In genomic region chr15:52787549-52788098, GRCh38 we compare ENCODE assay signal across 14 cellular contexts. TPM values are rescaled to one million over a fixed set of nuclear protein-coding genes. Genes with fewer than 3 reads are reported as not detected.
DNase-seq lines count a peak whose midpoint lies in the region; ATAC-seq and TF ChIP-seq lines count a peak whose summit lies in the region.
"Had no signal": no experiment of that assay in that cellular context is flagged by ENCODE, and none has a peak within 500 bp of the region (broad histone marks: within the 10 kb centered on the region; RNA-seq: fewer than 3 reads in every experiment).

No MANE protein-coding gene starts in this region.

- peak overlapping the region; percentile 47 for H3K4me2 ChIP-seq in mesenchymal stem cell (ENCODE audit: low read length, poor library complexity, severe bottlenecking)
- no peak overlapping the region for H3K4me2 ChIP-seq in PC-9

- H3K4me3 ChIP-seq in body of pancreas: peak overlapping the region; percentile 57 to 92
- H3K4me3 ChIP-seq in mesenchymal stem cell (ENCODE audit: insufficient read depth in 1 of 2, low read depth in 1 of 2, low read length in 2 of 2): no peak overlapping the region
- H3K4me3 ChIP-seq in PC-9: no peak overlapping the region
- H3K4me3 ChIP-seq: adrenal gland, skin epidermis, stomach had no signal

- no peak overlapping the region for H2AFZ ChIP-seq in mesenchymal stem cell (ENCODE audit: low read depth, low read length)
- H2AFZ ChIP-seq in PC-9: no peak overlapping the region

- H4K8ac ChIP-seq in mesenchymal stem cell (ENCODE audit: low read length): no peak overlapping the region

- H3K36me3 ChIP-seq in body of pancreas (replicated peaks in 1 of 2; ENCODE audit: insufficient read depth in 1 of 2, low read depth in 2 of 2) (no peaks in the 10 kb centered on the region), mesenchymal stem cell (ENCODE audit: control insufficient read depth in 1 of 2, insufficient read depth in 2 of 2, low read depth in 1 of 2, low read length in 2 of 2) (no peaks in the 10 kb centered on the region), PC-9 (ENCODE audit: low read depth) (no peaks in the 10 kb centered on the region)
- H3K36me3 ChIP-seq: adrenal gland, stomach had no signal

- H3K27ac ChIP-seq in body of pancreas: peak overlapping the region; percentile 86 to 96 (median 92)
- no peak overlapping the region for H3K27ac ChIP-seq in mesenchymal stem cell (ENCODE audit: low read length, poor library complexity, severe bottlenecking)
- no peak overlapping the region for H3K27ac ChIP-seq in PC-9
- H3K27ac ChIP-seq: adrenal gland, skin epidermis, stomach had no signal

- intact Hi-C loops in body of pancreas (cut with DNase I): no loop called here
- intact Hi-C loops in PC-9 (cut with micrococcal nuclease; ENCODE audit: unreplicated experiment): no loop called here

- no peaks in the 10 kb centered on the region for H3K27me3 ChIP-seq in body of pancreas
- H3K27me3 ChIP-seq in mesenchymal stem cell (ENCODE audit: control insufficient read depth in 1 of 2, insufficient read depth in 1 of 2, low read length in 2 of 2): peaks cover 72 to 94% of the 10 kb centered on the region in 2 experiments
- peaks cover 4% of the 10 kb centered on the region; the same call in 1 of the 2 replicates for H3K27me3 ChIP-seq in PC-9 (ENCODE audit: insufficient read depth, low read depth)

- POLR2A ChIA-PET in PC-9 (lab: Charles Lee; ENCODE audit: unreplicated experiment): no interaction called here

- no peak overlapping the region for H3K9ac ChIP-seq in mesenchymal stem cell (ENCODE audit: low read length)

- H3K14ac ChIP-seq in mesenchymal stem cell (ENCODE audit: low read length in 2 of 2): no peak overlapping the region

- H3K9me3 ChIP-seq in body of pancreas (no peaks in the 10 kb centered on the region), mesenchymal stem cell (ENCODE audit: control insufficient read depth, low read length) (no peaks in the 10 kb centered on the region), PC-9 (ENCODE audit: insufficient read depth, low read depth) (no peaks in the 10 kb centered on the region)
- H3K9me3 ChIP-seq: adrenal gland had no signal

- H4K20me1 ChIP-seq in PC-9 (ENCODE audit: insufficient read depth): no peaks in the 10 kb centered on the region

- no peaks in the 10 kb centered on the region for H3F3A ChIP-seq in PC-9 (ENCODE audit: insufficient read depth, low read depth)

- peak; percentile 6 for DNase-seq in stimulated activated CD4-positive, alpha-beta T cell treated with anti-CD3 and anti-CD28 coated beads, Interleukin-15, amount 100 ng/mL, for 24 hours
- no peak for DNase-seq in stimulated activated CD4-positive, alpha-beta T cell treated with anti-CD3 and anti-CD28 coated beads, Interleukin-1b, Interleukin-23, amount 100 ng/mL, for 48 hours
- peak in 1 of 4 donors; percentile 40 for DNase-seq in body of pancreas
- DNase-seq in mesenchymal stem cell: no peak
- no peak for DNase-seq in NCI-H1417 (lab: John Stamatoyannopoulos, UW)
- DNase-seq in PC-9: no peak
- DNase-seq in cerebellar cortex (ENCODE audit: low spot score): no peak
- DNase-seq: adrenal gland, GOT3, NCI-H1092, NCI-H2227 treated with DMSO at 0.1 percent for 48 hours, stomach had no signal

- no peak for TF ChIP-seq POLR2A in body of pancreas (IDR thresholded peaks at IDR 0.05)

- no peaks in the 10 kb centered on the region for H3K79me2 ChIP-seq in PC-9 (ENCODE audit: low read depth)

- no peaks in the 10 kb centered on the region for H3K9me2 ChIP-seq in PC-9 (ENCODE audit: insufficient read depth)

- no TSS peak for BruUV-seq in PC-9 (replicated peaks; lab: Mats Ljungman, UMichigan)

- CTCF ChIA-PET in PC-9 (lab: Charles Lee): no interaction called here

- H2BK12ac ChIP-seq in mesenchymal stem cell (ENCODE audit: low read length in 2 of 2): no peak overlapping the region

- no peak overlapping the region for H2BK5ac ChIP-seq in mesenchymal stem cell (ENCODE audit: low read depth, low read length, poor library complexity, severe bottlenecking)

- H2AK5ac ChIP-seq in mesenchymal stem cell (ENCODE audit: low read length, severe bottlenecking): no peak overlapping the region

- no peak overlapping the region for H3K4ac ChIP-seq in mesenchymal stem cell (ENCODE audit: low read depth in 1 of 2, low read length in 2 of 2)

- no peak overlapping the region for H2BK120ac ChIP-seq in mesenchymal stem cell (ENCODE audit: low read depth, low read length)

- H3K4me1 ChIP-seq in body of pancreas: peaks cover 37% of the 10 kb centered on the region
- peaks cover 72% of the 10 kb centered on the region for H3K4me1 ChIP-seq in mesenchymal stem cell (ENCODE audit: control insufficient read depth, insufficient read depth, low read depth, low read length)
- H3K4me1 ChIP-seq in PC-9 (replicated peaks; ENCODE audit: insufficient read depth): no peaks in the 10 kb centered on the region

- no peak overlapping the region for H3K18ac ChIP-seq in mesenchymal stem cell (ENCODE audit: low read depth in 1 of 2, low read length in 2 of 2)

- ATAC-seq in body of pancreas (no peak), HG02981 (IDR thresholded peaks at IDR 0.05; ENCODE audit: unreplicated experiment) (no peak)

- no peak overlapping the region for H4K91ac ChIP-seq in mesenchymal stem cell (ENCODE audit: low read length)

- no peak overlapping the region for H2BK15ac ChIP-seq in mesenchymal stem cell (ENCODE audit: low read depth, poor library complexity, severe bottlenecking)

- 0 to 1% methylated on average over 13 to 27 of the region's 27 CpGs for WGBS in body of pancreas, 2 donors
- 2% methylated on average over 24 of the region's 27 CpGs for WGBS in mesenchymal stem cell

- no peak overlapping the region for H3K23ac ChIP-seq in mesenchymal stem cell (ENCODE audit: low read length in 2 of 2)

- H3K79me1 ChIP-seq in mesenchymal stem cell (replicated peaks; ENCODE audit: low read length, poor library complexity, severe bottlenecking): peaks cover 2% of the 10 kb centered on the region

- TF ChIP-seq CTCF in body of pancreas (IDR thresholded peaks at IDR 0.05) (no peak), PC-9 (conservative IDR thresholded peaks at IDR 0.05) (no peak)

RNA-seq across cellular contexts. Expression of gene ONECUT1, which starts 2.5 kb away (rescaled TPM):
- 100 to 1,000 TPM in 1 of 2 donors, 10 to 100 TPM in 1; 68.0 to 126 TPM for total RNA-seq in body of pancreas
- 0.03 TPM for polyA plus RNA-seq in mesenchymal stem cell (2013, experiment 1 of 2)
- polyA plus RNA-seq in mesenchymal stem cell (2013, experiment 2 of 2): not detected
- total RNA-seq in PC-9 (2021): not detected in 2 replicates
- polyA plus RNA-seq: adrenal gland, stomach had no signal

Comparison
In these comparisons a context has a peak if more than half of its experiments do, and no peak if none do; other contexts are left out.
1. H3K27ac ChIP-seq: peak in body of pancreas (4 of 4); none in mesenchymal stem cell (single experiment) and PC-9 (single experiment).
2. H3K4me3 ChIP-seq: peak in body of pancreas (2 of 2); none in mesenchymal stem cell (0 of 2) and PC-9 (single experiment).
3. RNA of gene ONECUT1, which starts 2.5 kb away (total RNA-seq): 68.0 to 126 TPM in body of pancreas; not detected in PC-9; every median in the first group is over 10 times any median in the second.